Comparison of ENCODE assay signal across 1 cellular context in genomic region chr9:4837768-4838546, GRCh38.
TF ChIP-seq lines count a peak whose summit lies in the region.

No MANE protein-coding gene starts in this region.

TF ChIP-seq in GM12878, 131 proteins besides CTCF, POLR2A, EP300 and RAD21 (continued from another document):
- TF ChIP-seq PRDM15 (CRISPR knock-in tag; IDR thresholded peaks at IDR 0.05): no peak
- no peak for TF ChIP-seq NRF1 (conservative IDR thresholded peaks at IDR 0.05; ENCODE audit: low read depth, low read length)
- no peak for TF ChIP-seq GATAD2B (conservative IDR thresholded peaks at IDR 0.05; ENCODE audit: low read depth)
- no peak for TF ChIP-seq ATF7 (IDR thresholded peaks at IDR 0.05; ENCODE audit: low read depth)
- TF ChIP-seq, protein P1, sequence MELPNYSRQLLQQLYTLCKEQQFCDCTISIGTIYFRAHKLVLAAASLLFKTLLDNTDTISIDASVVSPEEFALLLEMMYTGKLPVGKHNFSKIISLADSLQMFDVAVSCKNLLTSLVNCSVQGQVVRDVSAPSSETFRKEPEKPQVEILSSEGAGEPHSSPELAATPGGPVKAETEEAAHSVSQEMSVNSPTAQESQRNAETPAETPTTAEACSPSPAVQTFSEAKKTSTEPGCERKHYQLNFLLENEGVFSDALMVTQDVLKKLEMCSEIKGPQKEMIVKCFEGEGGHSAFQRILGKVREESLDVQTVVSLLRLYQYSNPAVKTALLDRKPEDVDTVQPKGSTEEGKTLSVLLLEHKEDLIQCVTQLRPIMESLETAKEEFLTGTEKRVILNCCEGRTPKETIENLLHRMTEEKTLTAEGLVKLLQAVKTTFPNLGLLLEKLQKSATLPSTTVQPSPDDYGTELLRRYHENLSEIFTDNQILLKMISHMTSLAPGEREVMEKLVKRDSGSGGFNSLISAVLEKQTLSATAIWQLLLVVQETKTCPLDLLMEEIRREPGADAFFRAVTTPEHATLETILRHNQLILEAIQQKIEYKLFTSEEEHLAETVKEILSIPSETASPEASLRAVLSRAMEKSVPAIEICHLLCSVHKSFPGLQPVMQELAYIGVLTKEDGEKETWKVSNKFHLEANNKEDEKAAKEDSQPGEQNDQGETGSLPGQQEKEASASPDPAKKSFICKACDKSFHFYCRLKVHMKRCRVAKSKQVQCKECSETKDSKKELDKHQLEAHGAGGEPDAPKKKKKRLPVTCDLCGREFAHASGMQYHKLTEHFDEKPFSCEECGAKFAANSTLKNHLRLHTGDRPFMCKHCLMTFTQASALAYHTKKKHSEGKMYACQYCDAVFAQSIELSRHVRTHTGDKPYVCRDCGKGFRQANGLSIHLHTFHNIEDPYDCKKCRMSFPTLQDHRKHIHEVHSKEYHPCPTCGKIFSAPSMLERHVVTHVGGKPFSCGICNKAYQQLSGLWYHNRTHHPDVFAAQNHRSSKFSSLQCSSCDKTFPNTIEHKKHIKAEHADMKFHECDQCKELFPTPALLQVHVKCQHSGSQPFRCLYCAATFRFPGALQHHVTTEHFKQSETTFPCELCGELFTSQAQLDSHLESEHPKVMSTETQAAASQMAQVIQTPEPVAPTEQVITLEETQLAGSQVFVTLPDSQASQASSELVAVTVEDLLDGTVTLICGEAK (IDR thresholded peaks at IDR 0.05; ENCODE audit: borderline replicate concordance): no peak
- no peak for TF ChIP-seq NR2C1 (IDR thresholded peaks at IDR 0.05)
- TF ChIP-seq, protein P2, sequence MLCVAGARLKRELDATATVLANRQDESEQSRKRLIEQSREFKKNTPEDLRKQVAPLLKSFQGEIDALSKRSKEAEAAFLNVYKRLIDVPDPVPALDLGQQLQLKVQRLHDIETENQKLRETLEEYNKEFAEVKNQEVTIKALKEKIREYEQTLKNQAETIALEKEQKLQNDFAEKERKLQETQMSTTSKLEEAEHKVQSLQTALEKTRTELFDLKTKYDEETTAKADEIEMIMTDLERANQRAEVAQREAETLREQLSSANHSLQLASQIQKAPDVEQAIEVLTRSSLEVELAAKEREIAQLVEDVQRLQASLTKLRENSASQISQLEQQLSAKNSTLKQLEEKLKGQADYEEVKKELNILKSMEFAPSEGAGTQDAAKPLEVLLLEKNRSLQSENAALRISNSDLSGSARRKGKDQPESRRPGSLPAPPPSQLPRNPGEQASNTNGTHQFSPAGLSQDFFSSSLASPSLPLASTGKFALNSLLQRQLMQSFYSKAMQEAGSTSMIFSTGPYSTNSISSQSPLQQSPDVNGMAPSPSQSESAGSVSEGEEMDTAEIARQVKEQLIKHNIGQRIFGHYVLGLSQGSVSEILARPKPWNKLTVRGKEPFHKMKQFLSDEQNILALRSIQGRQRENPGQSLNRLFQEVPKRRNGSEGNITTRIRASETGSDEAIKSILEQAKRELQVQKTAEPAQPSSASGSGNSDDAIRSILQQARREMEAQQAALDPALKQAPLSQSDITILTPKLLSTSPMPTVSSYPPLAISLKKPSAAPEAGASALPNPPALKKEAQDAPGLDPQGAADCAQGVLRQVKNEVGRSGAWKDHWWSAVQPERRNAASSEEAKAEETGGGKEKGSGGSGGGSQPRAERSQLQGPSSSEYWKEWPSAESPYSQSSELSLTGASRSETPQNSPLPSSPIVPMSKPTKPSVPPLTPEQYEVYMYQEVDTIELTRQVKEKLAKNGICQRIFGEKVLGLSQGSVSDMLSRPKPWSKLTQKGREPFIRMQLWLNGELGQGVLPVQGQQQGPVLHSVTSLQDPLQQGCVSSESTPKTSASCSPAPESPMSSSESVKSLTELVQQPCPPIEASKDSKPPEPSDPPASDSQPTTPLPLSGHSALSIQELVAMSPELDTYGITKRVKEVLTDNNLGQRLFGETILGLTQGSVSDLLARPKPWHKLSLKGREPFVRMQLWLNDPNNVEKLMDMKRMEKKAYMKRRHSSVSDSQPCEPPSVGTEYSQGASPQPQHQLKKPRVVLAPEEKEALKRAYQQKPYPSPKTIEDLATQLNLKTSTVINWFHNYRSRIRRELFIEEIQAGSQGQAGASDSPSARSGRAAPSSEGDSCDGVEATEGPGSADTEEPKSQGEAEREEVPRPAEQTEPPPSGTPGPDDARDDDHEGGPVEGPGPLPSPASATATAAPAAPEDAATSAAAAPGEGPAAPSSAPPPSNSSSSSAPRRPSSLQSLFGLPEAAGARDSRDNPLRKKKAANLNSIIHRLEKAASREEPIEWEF (IDR thresholded peaks at IDR 0.05; ENCODE audit: insufficient replicate concordance, low read depth, low read length): no peak
- TF ChIP-seq ZSCAN29 (IDR thresholded peaks at IDR 0.05): no peak
- no peak for TF ChIP-seq ZNF274 (IDR thresholded peaks at IDR 0.05; ENCODE audit: insufficient read depth, insufficient read length)
- no peak for TF ChIP-seq SREBF1 (IDR thresholded peaks at IDR 0.05; ENCODE audit: low read length)
- no peak for TF ChIP-seq CBX5 (IDR thresholded peaks at IDR 0.05; ENCODE audit: low read depth)
- TF ChIP-seq NR2C2 (IDR thresholded peaks at IDR 0.05; ENCODE audit: borderline replicate concordance, control insufficient read depth, insufficient read length, low read depth): no peak
- TF ChIP-seq CBX3 (IDR thresholded peaks at IDR 0.05; ENCODE audit: borderline replicate concordance, low read depth): no peak
TF ChIP-seq in GM12878: peak in this region for 0.
